1 cellular context compared by ENCODE assay signal in the genomic region with DNA sequence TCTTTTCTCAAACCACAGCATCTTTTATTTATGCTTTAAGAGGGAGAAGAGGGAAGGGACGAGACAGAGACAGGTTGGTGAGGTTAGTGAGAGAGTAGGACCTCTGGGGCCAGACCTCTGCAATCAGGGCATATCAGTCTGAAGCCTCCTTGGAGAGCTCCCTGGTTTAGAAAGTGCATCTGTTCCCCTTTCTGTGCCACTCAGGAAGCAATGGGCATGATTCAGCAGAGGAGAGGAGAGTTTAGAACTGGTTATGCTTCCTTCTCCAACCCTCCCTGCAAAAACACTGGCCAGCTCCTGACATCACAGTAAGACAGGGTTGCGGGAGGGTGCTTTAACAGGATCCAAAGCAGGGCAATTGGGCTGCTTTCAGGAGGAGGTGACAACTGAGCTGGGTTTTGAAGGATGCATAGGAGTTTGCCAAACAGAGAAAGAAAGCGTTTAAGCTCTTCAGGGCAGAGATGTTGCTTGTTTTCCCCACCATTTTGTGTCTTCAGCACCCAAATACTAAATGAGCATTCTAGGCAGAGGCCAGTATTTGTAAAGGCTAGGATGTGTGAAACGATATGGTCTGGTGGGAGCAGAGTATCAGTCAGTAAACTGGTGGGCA.
TF ChIP-seq lines count a peak whose summit lies in the region.

No MANE protein-coding gene starts in this region.

TF ChIP-seq in WTC11, 78 proteins besides CTCF, POLR2A, EP300 and RAD21 (continued from another document):
- TF ChIP-seq, protein P1, sequence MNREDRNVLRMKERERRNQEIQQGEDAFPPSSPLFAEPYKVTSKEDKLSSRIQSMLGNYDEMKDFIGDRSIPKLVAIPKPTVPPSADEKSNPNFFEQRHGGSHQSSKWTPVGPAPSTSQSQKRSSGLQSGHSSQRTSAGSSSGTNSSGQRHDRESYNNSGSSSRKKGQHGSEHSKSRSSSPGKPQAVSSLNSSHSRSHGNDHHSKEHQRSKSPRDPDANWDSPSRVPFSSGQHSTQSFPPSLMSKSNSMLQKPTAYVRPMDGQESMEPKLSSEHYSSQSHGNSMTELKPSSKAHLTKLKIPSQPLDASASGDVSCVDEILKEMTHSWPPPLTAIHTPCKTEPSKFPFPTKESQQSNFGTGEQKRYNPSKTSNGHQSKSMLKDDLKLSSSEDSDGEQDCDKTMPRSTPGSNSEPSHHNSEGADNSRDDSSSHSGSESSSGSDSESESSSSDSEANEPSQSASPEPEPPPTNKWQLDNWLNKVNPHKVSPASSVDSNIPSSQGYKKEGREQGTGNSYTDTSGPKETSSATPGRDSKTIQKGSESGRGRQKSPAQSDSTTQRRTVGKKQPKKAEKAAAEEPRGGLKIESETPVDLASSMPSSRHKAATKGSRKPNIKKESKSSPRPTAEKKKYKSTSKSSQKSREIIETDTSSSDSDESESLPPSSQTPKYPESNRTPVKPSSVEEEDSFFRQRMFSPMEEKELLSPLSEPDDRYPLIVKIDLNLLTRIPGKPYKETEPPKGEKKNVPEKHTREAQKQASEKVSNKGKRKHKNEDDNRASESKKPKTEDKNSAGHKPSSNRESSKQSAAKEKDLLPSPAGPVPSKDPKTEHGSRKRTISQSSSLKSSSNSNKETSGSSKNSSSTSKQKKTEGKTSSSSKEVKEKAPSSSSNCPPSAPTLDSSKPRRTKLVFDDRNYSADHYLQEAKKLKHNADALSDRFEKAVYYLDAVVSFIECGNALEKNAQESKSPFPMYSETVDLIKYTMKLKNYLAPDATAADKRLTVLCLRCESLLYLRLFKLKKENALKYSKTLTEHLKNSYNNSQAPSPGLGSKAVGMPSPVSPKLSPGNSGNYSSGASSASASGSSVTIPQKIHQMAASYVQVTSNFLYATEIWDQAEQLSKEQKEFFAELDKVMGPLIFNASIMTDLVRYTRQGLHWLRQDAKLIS (CRISPR knock-in tag; IDR thresholded peaks at IDR 0.05; ENCODE audit: borderline replicate concordance) = no peak
- TF ChIP-seq E2F5 (CRISPR knock-in tag; IDR thresholded peaks at IDR 0.05) = no peak
